Comparison of ENCODE assay signal across 20 cellular contexts in the genomic region with DNA sequence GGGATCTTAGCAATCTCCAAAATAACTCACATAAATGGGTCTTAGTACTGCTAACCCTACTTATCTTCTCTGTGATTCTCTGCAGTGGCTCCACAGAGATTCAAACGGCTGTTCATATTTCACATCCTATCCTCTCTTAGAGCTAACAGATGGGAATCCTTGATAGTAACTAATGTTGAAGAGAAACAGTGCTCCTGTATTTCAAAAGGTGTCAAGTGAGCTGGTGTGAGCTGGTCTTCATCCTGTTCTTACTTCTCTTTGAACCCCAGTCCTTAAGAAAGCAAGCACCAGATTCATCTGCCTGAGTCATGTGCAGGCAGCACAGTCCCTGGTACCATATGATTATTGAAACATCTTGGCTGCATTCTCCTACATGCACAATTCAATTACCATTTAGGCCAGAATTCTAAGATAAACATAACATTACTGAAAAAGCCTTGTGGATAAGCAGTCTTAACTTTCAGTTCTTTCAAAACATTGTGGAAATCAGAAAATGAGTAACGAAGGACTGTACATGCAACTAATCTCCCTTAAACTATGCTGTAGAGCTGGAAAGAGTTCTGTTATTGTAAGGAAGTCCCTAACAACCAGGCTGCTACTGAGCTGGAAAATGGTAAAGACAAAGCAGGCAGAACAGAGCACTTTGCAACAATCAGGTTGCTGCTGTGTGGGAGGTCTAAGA.
A peak's percentile ranks its signal among the peaks of the same experiment; 100 is the strongest.
DNase-seq lines count a peak whose midpoint lies in the region; ATAC-seq, FAIRE-seq and TF ChIP-seq lines count a peak whose summit lies in the region.
"Had no signal": no experiment of that assay in that cellular context is flagged by ENCODE, and none has a peak within 500 bp of the region (broad histone marks: within the 10 kb centered on the region; RNA-seq: fewer than 3 reads in every experiment).

No MANE protein-coding gene starts in this region.

- H3K27ac ChIP-seq in coronary artery (peak overlapping the region; percentile 9 to 36), left lung (peak overlapping the region in 1 of 2 donors; percentile 15), stomach smooth muscle (ENCODE audit: low read length) (peak overlapping the region; percentile 18), small intestine (ENCODE audit: low read depth in 1 of 2, low read length in 1 of 2) (no peak overlapping the region)
- H3K27ac ChIP-seq: PC-9 had no signal

- FAIRE-seq in small intestine (lab: Jason Lieb, UNC) = no peak
- no peak for FAIRE-seq in GM12892 (lab: Jason Lieb, UNC)
- FAIRE-seq: HTR-8/SVneo, islet of Langerhans had no signal

- peak; percentile 66 for ATAC-seq in left lung
- ATAC-seq in effector memory CD8-positive, alpha-beta T cell (replicated peaks) = no peak
- ATAC-seq: activated naive CD4-positive, alpha-beta T cell treated with anti-CD3 and anti-CD28 coated beads, Interleukin-2, amount 50 U/mL, for 72 hours; activated T-cell treated with anti-CD3 and anti-CD28 coated beads, Interleukin-2, amount 50 U/mL, for 4 hours had no signal

- TF ChIP-seq POLR2A in GM12892 (IDR thresholded peaks at IDR 0.05; ENCODE audit: low read depth, low read length) = no peak

- H3K9me3 Mint-ChIP-seq in HFFc6 = no peaks in the 10 kb centered on the region
- H3K9me3 Mint-ChIP-seq in effector memory CD8-positive, alpha-beta T cell = no peaks in the 10 kb centered on the region
- H3K9me3 Mint-ChIP-seq: activated naive CD4-positive, alpha-beta T cell treated with anti-CD3 and anti-CD28 coated beads, Interleukin-2, amount 50 U/mL, for 72 hours; activated T-cell treated with anti-CD3 and anti-CD28 coated beads, Interleukin-2, amount 50 U/mL, for 4 hours; central memory CD8-positive, alpha-beta T cell; memory B cell; neural crest cell had no signal

- no peak overlapping the region for H3K4me3 Mint-ChIP-seq in HFFc6
- no peak overlapping the region for H3K4me3 Mint-ChIP-seq in effector memory CD8-positive, alpha-beta T cell
- H3K4me3 Mint-ChIP-seq: activated T-cell treated with anti-CD3 and anti-CD28 coated beads, Interleukin-2, amount 50 U/mL, for 4 hours; central memory CD8-positive, alpha-beta T cell; memory B cell; neural crest cell had no signal

- no peaks in the 10 kb centered on the region for H3K4me1 ChIP-seq in left lung
- no peaks in the 10 kb centered on the region for H3K4me1 ChIP-seq in stomach smooth muscle (ENCODE audit: control insufficient read depth, insufficient read depth, low read length)
- peaks cover 0 to 3% of the 10 kb centered on the region in 2 donors for H3K4me1 ChIP-seq in small intestine (ENCODE audit: control insufficient read depth in 2 of 2, insufficient read depth in 1 of 2, low read depth in 1 of 2, low read length in 1 of 2)

- peaks cover 4% of the 10 kb centered on the region; the same call in 1 of the 2 replicates for H3K36me3 Mint-ChIP-seq in HFFc6 (ENCODE audit: low read depth)
- H3K36me3 Mint-ChIP-seq in effector memory CD8-positive, alpha-beta T cell (ENCODE audit: insufficient read depth) = no peaks in the 10 kb centered on the region

- H3K4me3 ChIP-seq in coronary artery (peak overlapping the region; percentile 15), left lung (no peak overlapping the region), stomach smooth muscle (ENCODE audit: low read length in 2 of 2) (no peak overlapping the region), small intestine (ENCODE audit: low read depth in 1 of 2, low read length in 2 of 2) (no peak overlapping the region)
- H3K4me3 ChIP-seq: PC-9 had no signal

- 61 to 91% (median 84%) methylated on average over 2 of the region's 2 CpGs for WGBS in small intestine, 3 donors

- peaks cover 15% of the 10 kb centered on the region for H3K4me1 Mint-ChIP-seq in HFFc6 (ENCODE audit: low read depth)
- no peaks in the 10 kb centered on the region for H3K4me1 Mint-ChIP-seq in effector memory CD8-positive, alpha-beta T cell (ENCODE audit: low read depth in 2 of 2)
- H3K4me1 Mint-ChIP-seq: central memory CD8-positive, alpha-beta T cell; memory B cell; neural crest cell had no signal

- intact Hi-C loops in left lung (cut with DNase I) = no loop called here

- H3K9ac ChIP-seq in stomach smooth muscle (ENCODE audit: low read length in 2 of 2) = no peak overlapping the region

- H3K27ac Mint-ChIP-seq in HFFc6 = peak overlapping the region; percentile 38; the same call in 1 of the 2 replicates
- no peak overlapping the region for H3K27ac Mint-ChIP-seq in effector memory CD8-positive, alpha-beta T cell
- H3K27ac Mint-ChIP-seq: activated naive CD4-positive, alpha-beta T cell treated with anti-CD3 and anti-CD28 coated beads, Interleukin-2, amount 50 U/mL, for 72 hours; memory B cell had no signal

- H3K9me3 ChIP-seq in left lung (no peaks in the 10 kb centered on the region), stomach smooth muscle (ENCODE audit: control insufficient read depth in 2 of 2, low read length in 2 of 2) (no peaks in the 10 kb centered on the region), small intestine (ENCODE audit: control insufficient read depth, low read depth) (no peaks in the 10 kb centered on the region)

- TF ChIP-seq CTCF in HFFc6 (IDR thresholded peaks at IDR 0.05) = no peak
- TF ChIP-seq CTCF in coronary artery (IDR thresholded peaks at IDR 0.05) = no peak
- TF ChIP-seq CTCF in left lung (IDR thresholded peaks at IDR 0.05) = no peak

- DNase-seq in HFFc6 = peak; percentile 25
- no peak for DNase-seq in coronary artery (ENCODE audit: low spot score)
- DNase-seq in left lung = no peak
- DNase-seq in activated CD4-positive, alpha-beta T cell treated with anti-CD3 and anti-CD28 coated beads for 1 hour = no peak
- no peak for DNase-seq in small intestine
- DNase-seq in effector memory CD8-positive, alpha-beta T cell = no peak
- no peak for DNase-seq in GM12892 (ENCODE audit: insufficient read length)
- DNase-seq: activated CD4-positive, alpha-beta T cell treated with anti-CD3 and anti-CD28 coated beads, Interleukin-2, amount 50 U/mL, for 48 hours; activated T-cell treated with anti-CD3 and anti-CD28 coated beads, Interleukin-2, amount 50 U/mL, for 4 hours; COR-L47; EL; PC-9; right cardiac atrium had no signal

- peaks cover 0 to 13% of the 10 kb centered on the region in 2 donors for H3K36me3 ChIP-seq in left lung
- H3K36me3 ChIP-seq in stomach smooth muscle (ENCODE audit: control insufficient read depth in 2 of 2, insufficient read depth in 2 of 2, low read length in 2 of 2) = no peaks in the 10 kb centered on the region
- peaks cover 0 to 5% of the 10 kb centered on the region in 2 donors for H3K36me3 ChIP-seq in small intestine (ENCODE audit: control insufficient read depth in 2 of 2, insufficient read depth in 2 of 2, low read length in 2 of 2)

- H3K27me3 ChIP-seq in left lung (no peaks in the 10 kb centered on the region), stomach smooth muscle (ENCODE audit: control insufficient read depth in 1 of 2, insufficient read depth in 2 of 2, low read length in 2 of 2) (no peaks in the 10 kb centered on the region), small intestine (ENCODE audit: control insufficient read depth in 2 of 2, insufficient read depth in 2 of 2, low read length in 2 of 2) (no peaks in the 10 kb centered on the region)

- H3K27me3 Mint-ChIP-seq in HFFc6 (ENCODE audit: insufficient read depth) = no peaks in the 10 kb centered on the region
- no peaks in the 10 kb centered on the region for H3K27me3 Mint-ChIP-seq in effector memory CD8-positive, alpha-beta T cell
- H3K27me3 Mint-ChIP-seq: central memory CD8-positive, alpha-beta T cell; memory B cell had no signal

Comparison
In these comparisons a context has a peak if more than half of its experiments do, and no peak if none do; other contexts are left out.
1. H3K27ac ChIP-seq: peak in coronary artery (2 of 2) and stomach smooth muscle (single experiment); none in small intestine (0 of 2).